In genomic region chr10:78859266-78859665, GRCh38 we compare ENCODE assay signal across 18 cellular contexts.
DNase-seq lines count a peak whose midpoint lies in the region; ATAC-seq and TF ChIP-seq lines count a peak whose summit lies in the region.
"Had no signal": no experiment of that assay in that cellular context is flagged by ENCODE, and none has a peak within 500 bp of the region (broad histone marks: within the 10 kb centered on the region; RNA-seq: fewer than 3 reads in every experiment).

No MANE protein-coding gene starts in this region.

- H3K27me3 ChIP-seq in lung (ENCODE audit: control insufficient read depth, insufficient read depth) (no peaks in the 10 kb centered on the region), tibial artery (no peaks in the 10 kb centered on the region), A673 (replicated peaks; ENCODE audit: insufficient read depth, low read depth, low read length, poor library complexity) (peaks cover 4% of the 10 kb centered on the region)
- H3K27me3 ChIP-seq: BLaER1 treated with 17β-estradiol and CSF1 and Interleukin-3, amounts not matched to agents 10 nM and 100 nM had no signal

- no peak overlapping the region for H3K4me3 Mint-ChIP-seq in activated CD4-positive, alpha-beta memory T cell treated with anti-CD3 and anti-CD28 coated beads, Interleukin-2, amount 10 ng/mL, durations not matched to agents 7 days and 5 days
- no peak overlapping the region for H3K4me3 Mint-ChIP-seq in activated CD4-positive, alpha-beta memory T cell treated with anti-CD3 and anti-CD28 coated beads for 36 hours
- H3K4me3 Mint-ChIP-seq: B cell; CD8-positive, alpha-beta T cell had no signal

- no peaks in the 10 kb centered on the region for H3K9me3 Mint-ChIP-seq in activated CD4-positive, alpha-beta memory T cell treated with anti-CD3 and anti-CD28 coated beads, Interleukin-2, amount 10 ng/mL, durations not matched to agents 7 days and 5 days
- H3K9me3 Mint-ChIP-seq in activated CD4-positive, alpha-beta memory T cell treated with anti-CD3 and anti-CD28 coated beads for 36 hours = no peaks in the 10 kb centered on the region
- H3K9me3 Mint-ChIP-seq: CD8-positive, alpha-beta T cell had no signal

- 88 to 90% methylated on average over 5 of the region's 5 CpGs for WGBS in lung, 2 donors

- POLR2A ChIA-PET in activated CD4-positive, alpha-beta memory T cell treated with anti-CD3 and anti-CD28 coated beads, Interleukin-2, amount 10 ng/mL, durations not matched to agents 7 days and 5 days (lab: Charles Lee) = no interaction called here
- POLR2A ChIA-PET in activated CD4-positive, alpha-beta memory T cell treated with anti-CD3 and anti-CD28 coated beads for 36 hours (lab: Charles Lee) = no interaction called here
- POLR2A ChIA-PET in A673 (lab: Charles Lee; ENCODE audit: low non-redundant PET) = no interaction called here

- H3K36me3 ChIP-seq in lung (ENCODE audit: control insufficient read depth in 2 of 2, insufficient read depth in 2 of 2, low read length in 2 of 2) (no peaks in the 10 kb centered on the region), tibial artery (no peaks in the 10 kb centered on the region), A673 (ENCODE audit: insufficient read depth, low read length, poor library complexity, severe bottlenecking) (no peaks in the 10 kb centered on the region)
- H3K36me3 ChIP-seq: BLaER1 treated with 17β-estradiol and CSF1 and Interleukin-3, amounts not matched to agents 10 nM and 100 nM; HAP-1 had no signal

- H3K4me3 ChIP-seq in lung (no peak overlapping the region), tibial artery (no peak overlapping the region), A673 (ENCODE audit: low read depth, low read length, poor library complexity, severe bottlenecking) (no peak overlapping the region)
- H3K4me3 ChIP-seq: A549; BLaER1 treated with 17β-estradiol and CSF1 and Interleukin-3, amounts not matched to agents 10 nM and 100 nM; HAP-1 had no signal

- DNase-seq in activated CD4-positive, alpha-beta memory T cell treated with anti-CD3 and anti-CD28 coated beads, Interleukin-2, amount 10 ng/mL, durations not matched to agents 7 days and 5 days = peak; percentile 9
- DNase-seq in activated CD4-positive, alpha-beta memory T cell treated with anti-CD3 and anti-CD28 coated beads for 36 hours = no peak
- DNase-seq in ecto neural progenitor cell (ENCODE audit: low spot score) (peak; percentile 35), lung (ENCODE audit: low spot score) (peak; percentile 24), tibial artery (no peak), A673 (ENCODE audit: low spot score) (no peak), anterior cingulate cortex (lab: John Stamatoyannopoulos, UW) (no peak)
- DNase-seq: Calu3, DMS 273 treated with DMSO at 0.1 percent for 48 hours, DMS53, DND-41, EL had no signal

- peaks cover 0 to 4% of the 10 kb centered on the region in 2 donors for H3K4me1 ChIP-seq in lung (ENCODE audit: control insufficient read depth in 2 of 2, insufficient read depth in 2 of 2, low read length in 2 of 2)
- peaks cover 0 to 22% (median 6%) of the 10 kb centered on the region in 4 donors for H3K4me1 ChIP-seq in tibial artery
- no peaks in the 10 kb centered on the region for H3K4me1 ChIP-seq in A673 (ENCODE audit: insufficient read depth, low read length, poor library complexity, severe bottlenecking)
- H3K4me1 ChIP-seq: A549; BLaER1 treated with 17β-estradiol and CSF1 and Interleukin-3, amounts not matched to agents 10 nM and 100 nM; HAP-1 had no signal

- intact Hi-C loops in activated CD4-positive, alpha-beta memory T cell treated with anti-CD3 and anti-CD28 coated beads for 36 hours (cut with micrococcal nuclease) = loop anchor here (10.0 kb wide), 1 partner anchor 206 kb away; the partner anchor contains the start of gene ZMIZ1
- intact Hi-C loops in tibial artery (cut with DNase I; ENCODE audit: low total_unique reads) = loop anchor here (10.0 kb wide), 1 partner anchor 336 kb away; no protein-coding TSS in a partner anchor
- intact Hi-C loops in A673 (cut with micrococcal nuclease; ENCODE audit: unreplicated experiment) = no loop called here

- H3K36me3 Mint-ChIP-seq in activated CD4-positive, alpha-beta memory T cell treated with anti-CD3 and anti-CD28 coated beads, Interleukin-2, amount 10 ng/mL, durations not matched to agents 7 days and 5 days (ENCODE audit: low read depth) = no peaks in the 10 kb centered on the region
- no peaks in the 10 kb centered on the region for H3K36me3 Mint-ChIP-seq in activated CD4-positive, alpha-beta memory T cell treated with anti-CD3 and anti-CD28 coated beads for 36 hours
- H3K36me3 Mint-ChIP-seq: CD8-positive, alpha-beta T cell had no signal

- peaks cover 5% of the 10 kb centered on the region for H3K27me3 Mint-ChIP-seq in activated CD4-positive, alpha-beta memory T cell treated with anti-CD3 and anti-CD28 coated beads, Interleukin-2, amount 10 ng/mL, durations not matched to agents 7 days and 5 days
- H3K27me3 Mint-ChIP-seq in activated CD4-positive, alpha-beta memory T cell treated with anti-CD3 and anti-CD28 coated beads for 36 hours = peaks cover 7% of the 10 kb centered on the region

- CTCF ChIA-PET in activated CD4-positive, alpha-beta memory T cell treated with anti-CD3 and anti-CD28 coated beads, Interleukin-2, amount 10 ng/mL, durations not matched to agents 7 days and 5 days (lab: Charles Lee) = no interaction called here
- CTCF ChIA-PET in activated CD4-positive, alpha-beta memory T cell treated with anti-CD3 and anti-CD28 coated beads for 36 hours (lab: Charles Lee) = no interaction called here
- CTCF ChIA-PET in A673 (lab: Charles Lee) = no interaction called here

- no TSS peak for BruUV-seq in A673 (replicated peaks; lab: Mats Ljungman, UMichigan)

- no peak for TF ChIP-seq CTCF in lung (IDR thresholded peaks at IDR 0.05; ENCODE audit: control extremely low read depth, extremely low read depth)
- no peak for TF ChIP-seq CTCF in tibial artery (IDR thresholded peaks at IDR 0.05)
- TF ChIP-seq CTCF in A673 (conservative IDR thresholded peaks at IDR 0.05; ENCODE audit: low read depth, low read length) = no peak

- ATAC-seq in lung (ENCODE audit: insufficient read depth, low FRiP score) = no peak
- ATAC-seq: A549; CD8-positive, alpha-beta T cell had no signal

- H3K9me3 ChIP-seq in lung (ENCODE audit: control insufficient read depth in 2 of 2, insufficient read depth in 1 of 2, low read length in 1 of 2) = no peaks in the 10 kb centered on the region
- H3K9me3 ChIP-seq in tibial artery = no peaks in the 10 kb centered on the region
- no peaks in the 10 kb centered on the region for H3K9me3 ChIP-seq in A673 (ENCODE audit: low read depth, low read length, poor library complexity, severe bottlenecking)
- H3K9me3 ChIP-seq: A549; BLaER1 treated with 17β-estradiol and CSF1 and Interleukin-3, amounts not matched to agents 10 nM and 100 nM; HAP-1 had no signal

- H3K27ac ChIP-seq in lung (ENCODE audit: low read depth in 1 of 2, low read length in 1 of 2) (no peak overlapping the region), tibial artery (no peak overlapping the region), A673 (ENCODE audit: low read depth, low read length, poor library complexity, severe bottlenecking) (no peak overlapping the region)
- H3K27ac ChIP-seq: 22Rv1; A549; BLaER1 treated with 17β-estradiol and CSF1 and Interleukin-3, amounts not matched to agents 10 nM and 100 nM had no signal

- no peaks in the 10 kb centered on the region for H3K4me1 Mint-ChIP-seq in activated CD4-positive, alpha-beta memory T cell treated with anti-CD3 and anti-CD28 coated beads, Interleukin-2, amount 10 ng/mL, durations not matched to agents 7 days and 5 days
- H3K4me1 Mint-ChIP-seq in activated CD4-positive, alpha-beta memory T cell treated with anti-CD3 and anti-CD28 coated beads for 36 hours (ENCODE audit: low read depth) = peaks cover 3% of the 10 kb centered on the region
- H3K4me1 Mint-ChIP-seq: B cell had no signal

- H3K27ac Mint-ChIP-seq in activated CD4-positive, alpha-beta memory T cell treated with anti-CD3 and anti-CD28 coated beads, Interleukin-2, amount 10 ng/mL, durations not matched to agents 7 days and 5 days = no peak overlapping the region
- no peak overlapping the region for H3K27ac Mint-ChIP-seq in activated CD4-positive, alpha-beta memory T cell treated with anti-CD3 and anti-CD28 coated beads for 36 hours
- H3K27ac Mint-ChIP-seq: B cell; CD8-positive, alpha-beta T cell had no signal

Comparison
In these comparisons a context has a peak if more than half of its experiments do, and no peak if none do; other contexts are left out.
1. DNase-seq: peak in activated CD4-positive, alpha-beta memory T cell treated with anti-CD3 and anti-CD28 coated beads, Interleukin-2, amount 10 ng/mL, durations not matched to agents 7 days and 5 days (single experiment), ecto neural progenitor cell (single experiment) and lung (single experiment); none in activated CD4-positive, alpha-beta memory T cell treated with anti-CD3 and anti-CD28 coated beads for 36 hours (single experiment), tibial artery (0 of 2), A673 (single experiment) and anterior cingulate cortex (0 of 58).